In genomic region chr2:3578987-3579386, GRCh38 we compare ENCODE assay signal across 16 cellular contexts. TPM values are rescaled to one million over a fixed set of nuclear protein-coding genes. Genes with fewer than 3 reads are reported as not detected.
DNase-seq lines count a peak whose midpoint lies in the region; ATAC-seq, FAIRE-seq and TF ChIP-seq lines count a peak whose summit lies in the region.
"Had no signal": no experiment of that assay in that cellular context is flagged by ENCODE, and none has a peak within 500 bp of the region (broad histone marks: within the 10 kb centered on the region; RNA-seq: fewer than 3 reads in every experiment).

No MANE protein-coding gene starts in this region.

- no peak for TF ChIP-seq POLR2A in H1 (IDR thresholded peaks at IDR 0.05; ENCODE audit: control extremely low read depth in 1 of 2, low read depth in 2 of 2, low read length in 2 of 2)
- no peak for TF ChIP-seq POLR2A in adrenal gland (IDR thresholded peaks at IDR 0.05)

- H3K4ac ChIP-seq in H1 (replicated peaks; ENCODE audit: insufficient read length, low read depth, low read length) = no peak overlapping the region

- peak overlapping the region; percentile 94 for H3K4me3 Mint-ChIP-seq in activated CD4-positive, alpha-beta T cell treated with anti-CD3 and anti-CD28 coated beads for 36 hours
- H3K4me3 Mint-ChIP-seq in osteocyte (ENCODE audit: unreplicated experiment) = no peak overlapping the region

- H3K9me2 ChIP-seq in PC-3 (replicated peaks; ENCODE audit: low read length) = no peaks in the 10 kb centered on the region

- no peak overlapping the region for H4K5ac ChIP-seq in H1 (ENCODE audit: insufficient read length, low read depth, low read length)

- H3K27ac Mint-ChIP-seq in activated CD4-positive, alpha-beta T cell treated with anti-CD3 and anti-CD28 coated beads for 36 hours = peak overlapping the region; percentile 87
- no peak overlapping the region for H3K27ac Mint-ChIP-seq in osteocyte (ENCODE audit: unreplicated experiment)

- no peak overlapping the region for H3K18ac ChIP-seq in H1 (ENCODE audit: extremely low read depth, low read length)

- intact Hi-C loops in activated CD4-positive, alpha-beta T cell treated with anti-CD3 and anti-CD28 coated beads for 36 hours (cut with DNase I, micrococcal nuclease) = loop anchor here in 1 of 2 experiments (5.0 kb wide), 1 partner anchor 73 kb away; no protein-coding TSS in a partner anchor
- intact Hi-C loops in PC-3 (cut with micrococcal nuclease) = loop anchor here (2.0 to 5.0 kb wide), 3 partner anchors 62 to 202 kb away; partner anchors contain the start of genes ADI1, EIPR1 and TRAPPC12
- intact Hi-C loops in adrenal gland (cut with DNase I) = no loop called here

- no peak overlapping the region for H3K27ac ChIP-seq in PC-3 (ENCODE audit: low read length)
- no peak overlapping the region for H3K27ac ChIP-seq in H1 (ENCODE audit: low read depth, low read length)
- H3K27ac ChIP-seq in adrenal gland = no peak overlapping the region

- peaks cover 2% of the 10 kb centered on the region; the same call in 1 of the 2 replicates for H3K79me1 ChIP-seq in H1 (ENCODE audit: low read depth, low read length)

- peaks cover 75% of the 10 kb centered on the region for H3K36me3 Mint-ChIP-seq in activated CD4-positive, alpha-beta T cell treated with anti-CD3 and anti-CD28 coated beads for 36 hours (ENCODE audit: low read depth)
- peaks cover 66% of the 10 kb centered on the region for H3K36me3 Mint-ChIP-seq in osteocyte (ENCODE audit: unreplicated experiment)

- peaks cover 71% of the 10 kb centered on the region for H3K36me3 ChIP-seq in PC-3 (ENCODE audit: low read depth, low read length)
- H3K36me3 ChIP-seq in H1 (ENCODE audit: control insufficient read depth in 2 of 4, insufficient read depth in 4 of 4, low read length in 3 of 4) = peaks cover 38 to 82% (median 61%) of the 10 kb centered on the region in 4 experiments
- H3K36me3 ChIP-seq in adrenal gland (replicated peaks in 1 of 2) = peaks cover 0 to 58% of the 10 kb centered on the region in 2 donors

- H3K9me3 ChIP-seq in PC-3 (ENCODE audit: low read length) = no peaks in the 10 kb centered on the region
- no peaks in the 10 kb centered on the region for H3K9me3 ChIP-seq in H1 (ENCODE audit: insufficient read depth in 2 of 2, low read depth in 1 of 2, low read length in 1 of 2)
- H3K9me3 ChIP-seq in adrenal gland (replicated peaks in 1 of 3) = no peaks in the 10 kb centered on the region
- H3K9me3 ChIP-seq: esophagus squamous epithelium, tibial nerve had no signal

- POLR2A ChIA-PET in activated CD4-positive, alpha-beta T cell treated with anti-CD3 and anti-CD28 coated beads for 36 hours (lab: Charles Lee) = interaction anchor here (1.0 to 1.3 kb wide), 3 partner anchors 9 to 21 kb away, joined by 3 to 14 read pairs (median 3); partner anchors contain the start of gene RNASEH1
- POLR2A ChIA-PET in PC-3 (lab: Charles Lee; ENCODE audit: unreplicated experiment) = interaction anchor here (0.5 kb wide), 1 partner anchor 60 kb away, joined by 3 read pairs; no protein-coding TSS in a partner anchor
- POLR2A ChIA-PET in H1 (lab: Charles Lee; ENCODE audit: partially characterized antibody) = interaction anchor here (0.6 to 17.0 kb wide), 14 partner anchors 8 to 336 kb away, joined by 3 to 373 read pairs (median 4); partner anchors contain the start of genes COLEC11 and RNASEH1

- TF ChIP-seq EP300 in H1 (IDR thresholded peaks at IDR 0.05; ENCODE audit: borderline replicate concordance in 1 of 2, low read depth in 2 of 2, low read length in 2 of 2) = no peak

- no peak for TF ChIP-seq RAD21 in H1 (IDR thresholded peaks at IDR 0.05 in 1 of 2, conservative IDR thresholded peaks at IDR 0.05 in 1 of 2; ENCODE audit: low read depth in 2 of 2, low read length in 2 of 2)

- peak overlapping the region; percentile 98 for H3K4me2 ChIP-seq in PC-3 (ENCODE audit: low read length)
- H3K4me2 ChIP-seq in H1 (ENCODE audit: insufficient read depth in 1 of 2, low read depth in 2 of 2, low read length in 2 of 2) = peak overlapping the region; percentile 15 to 43; a peak in 1 of 4 replicates

- BruUV-seq in PC-3 (replicated peaks; lab: Mats Ljungman, UMichigan) = no TSS peak

- no peaks in the 10 kb centered on the region for H3K27me3 Mint-ChIP-seq in activated CD4-positive, alpha-beta T cell treated with anti-CD3 and anti-CD28 coated beads for 36 hours
- no peaks in the 10 kb centered on the region for H3K27me3 Mint-ChIP-seq in osteocyte (ENCODE audit: unreplicated experiment)

- ATAC-seq in activated CD4-positive, alpha-beta T cell treated with anti-CD3 and anti-CD28 coated beads for 36 hours = no peak
- no peak for ATAC-seq in PC-3

- no peak for FAIRE-seq in H1 (lab: Jason Lieb, UNC)

- H2AFZ ChIP-seq in PC-3 (ENCODE audit: low read length) (no peak overlapping the region), H1 (ENCODE audit: low read length) (no peak overlapping the region)

- H2AK5ac ChIP-seq in H1 (ENCODE audit: low read depth, low read length) = no peak overlapping the region

- no peak overlapping the region for H4K91ac ChIP-seq in H1 (replicated peaks; ENCODE audit: insufficient read length, low read length)

- no peak overlapping the region for H3K56ac ChIP-seq in H1 (replicated peaks; ENCODE audit: insufficient read length, low read depth, low read length)

- H3K9ac ChIP-seq in PC-3 (ENCODE audit: low read length) (no peak overlapping the region), H1 (replicated peaks in 1 of 4; ENCODE audit: extremely low read depth in 1 of 4, low read depth in 3 of 4, low read length in 3 of 4) (no peak overlapping the region)

- H2BK12ac ChIP-seq in H1 (ENCODE audit: low read depth, low read length) = no peak overlapping the region

- no peak overlapping the region for H2BK5ac ChIP-seq in H1 (ENCODE audit: low read depth, low read length)

- no peak overlapping the region for H2BK120ac ChIP-seq in H1 (replicated peaks; ENCODE audit: low read depth, low read length)

- TF ChIP-seq CTCF in PC-3 (conservative IDR thresholded peaks at IDR 0.05; ENCODE audit: low read depth, low read length) (no peak), H1 (IDR thresholded peaks at IDR 0.05; ENCODE audit: control extremely low read depth in 1 of 3, insufficient read depth in 1 of 3, low read depth in 1 of 3, low read length in 3 of 3) (no peak), retinal pigment epithelial cell (conservative IDR thresholded peaks at IDR 0.05; ENCODE audit: low read depth, low read length) (no peak), osteocyte (IDR thresholded peaks at IDR 0.05) (no peak), adrenal gland (IDR thresholded peaks at IDR 0.05) (no peak)

- H3K9me3 Mint-ChIP-seq in activated CD4-positive, alpha-beta T cell treated with anti-CD3 and anti-CD28 coated beads for 36 hours (ENCODE audit: low read depth) = peaks cover 3% of the 10 kb centered on the region
- H3K9me3 Mint-ChIP-seq in osteocyte (ENCODE audit: unreplicated experiment) = no peaks in the 10 kb centered on the region

- H3K79me2 ChIP-seq in PC-3 (ENCODE audit: low read length) (peaks cover 66% of the 10 kb centered on the region), H1 (ENCODE audit: control insufficient read depth in 1 of 2, insufficient read depth in 2 of 2, low read length in 2 of 2) (peaks cover 7 to 64% of the 10 kb centered on the region in 2 experiments)

- H4K20me1 ChIP-seq in PC-3 (ENCODE audit: low read length) = peaks cover 64% of the 10 kb centered on the region
- H4K20me1 ChIP-seq in H1 (replicated peaks in 1 of 2; ENCODE audit: control insufficient read depth in 1 of 2, insufficient read depth in 2 of 2, low read length in 2 of 2) = peaks cover 32 to 36% of the 10 kb centered on the region in 2 experiments

- no peak overlapping the region for H2BK15ac ChIP-seq in H1 (ENCODE audit: low read length)

- no peak for DNase-seq in activated CD4-positive, alpha-beta T cell treated with anti-CD3 and anti-CD28 coated beads for 36 hours
- DNase-seq in activated CD4-positive, alpha-beta T cell treated with anti-CD3 and anti-CD28 coated beads, Interleukin-2, amount 50 U/mL, for 4 hours = no peak
- DNase-seq in PC-3 (no peak), H1 (ENCODE audit: low read depth in 1 of 2, low spot score in 2 of 2) (no peak), retinal pigment epithelial cell (ENCODE audit: low read depth) (no peak), osteocyte (ENCODE audit: extremely low spot score, unreplicated experiment) (no peak), adrenal gland (no peak), NCI-H1694 treated with DMSO at 0.1 percent for 48 hours (lab: John Stamatoyannopoulos, UW) (no peak)
- DNase-seq: aorta; esophagus squamous epithelium; Kasumi-1; kidney glomerular epithelial cell; NCI-H446 treated with DMSO at 0.1 percent for 48 hours; SHP77; stimulated activated CD4-positive, alpha-beta T cell treated with anti-CD3 and anti-CD28 coated beads, Interleukin-4, amount 100 ng/mL, for 4 hours had no signal

- peaks cover 47% of the 10 kb centered on the region for H3K4me1 Mint-ChIP-seq in activated CD4-positive, alpha-beta T cell treated with anti-CD3 and anti-CD28 coated beads for 36 hours
- H3K4me1 Mint-ChIP-seq in osteocyte (ENCODE audit: unreplicated experiment) = peaks cover 43% of the 10 kb centered on the region

- peak overlapping the region; percentile 100 for H3K4me3 ChIP-seq in PC-3 (ENCODE audit: low read length)
- peak overlapping the region in 1 of 4 experiments; percentile 34; a peak in 1 of 8 replicates for H3K4me3 ChIP-seq in H1 (ENCODE audit: extremely low read depth in 1 of 4, insufficient read depth in 2 of 4, low read depth in 3 of 4, low read length in 4 of 4)
- peak overlapping the region; percentile 1 for H3K4me3 ChIP-seq in retinal pigment epithelial cell (ENCODE audit: low read length)
- no peak overlapping the region for H3K4me3 ChIP-seq in adrenal gland
- H3K4me3 ChIP-seq: tibial nerve had no signal

- WGBS in H1 (ENCODE audit: extremely low coverage in 1 of 2, insufficient coverage in 1 of 2, insufficient read length in 1 of 2, insufficient replicate concordance in 2 of 2, low coverage in 1 of 2, low lambda C conversion rate in 2 of 2, missing lambda C conversion rate in 1 of 2), 2 experiments = 93% methylated on average over 5 of the region's 5 CpGs; no CpG with 5 or more reads in 1 of the 2 experiments
- WGBS in adrenal gland, 4 donors = 64 to 76% (median 70%) methylated on average over 5 of the region's 5 CpGs

- peaks cover 4% of the 10 kb centered on the region for H3K23me2 ChIP-seq in H1 (ENCODE audit: low read depth, low read length)

- peaks cover 30% of the 10 kb centered on the region for H3K4me1 ChIP-seq in PC-3 (ENCODE audit: insufficient read depth, low read length)
- H3K4me1 ChIP-seq in H1 (replicated peaks in 1 of 4; ENCODE audit: control insufficient read depth in 3 of 4, insufficient read depth in 4 of 4, low read length in 3 of 4) = peaks cover 0 to 4% (median 2%) of the 10 kb centered on the region in 4 experiments; a peak in 2 of 7 replicates
- H3K4me1 ChIP-seq in adrenal gland (replicated peaks in 1 of 2) = peaks cover 4 to 38% of the 10 kb centered on the region in 2 donors

- CTCF ChIA-PET in activated CD4-positive, alpha-beta T cell treated with anti-CD3 and anti-CD28 coated beads for 36 hours (lab: Charles Lee) = interaction anchor here (1.0 to 1.6 kb wide), 3 partner anchors 15 to 156 kb away, joined by 3 read pairs; no protein-coding TSS in a partner anchor
- CTCF ChIA-PET in PC-3 (lab: Charles Lee) = interaction anchor here (0.7 kb wide), 1 partner anchor 33 kb away, joined by 3 read pairs; no protein-coding TSS in a partner anchor
- CTCF ChIA-PET in H1 (lab: Charles Lee; ENCODE audit: partially characterized antibody) = interaction anchor here (0.7 to 1.0 kb wide), 3 partner anchors 23 to 116 kb away, joined by 3 to 5 read pairs (median 3); no protein-coding TSS in a partner anchor

- H3K14ac ChIP-seq in H1 (ENCODE audit: insufficient read length) = no peak overlapping the region

- H4K8ac ChIP-seq in H1 (ENCODE audit: extremely low read depth, insufficient read depth, low read length) = no peak overlapping the region

- H3F3A ChIP-seq in PC-3 (ENCODE audit: low read length, unreplicated experiment) = peaks cover 12% of the 10 kb centered on the region

- H2BK20ac ChIP-seq in H1 (ENCODE audit: low read length) = no peak overlapping the region

- H3K27me3 ChIP-seq in PC-3 (ENCODE audit: low read length) (no peaks in the 10 kb centered on the region), H1 (replicated peaks in 1 of 4; ENCODE audit: control insufficient read depth in 3 of 4, extremely low read depth in 1 of 4, insufficient read depth in 3 of 4, low read length in 3 of 4) (no peaks in the 10 kb centered on the region), adrenal gland (no peaks in the 10 kb centered on the region)
- H3K27me3 ChIP-seq: esophagus squamous epithelium, tibial nerve had no signal

- no peak overlapping the region for H3K23ac ChIP-seq in H1 (ENCODE audit: insufficient read length)

RNA-seq across cellular contexts. Expression of gene RPS7, which starts 3.9 kb away (rescaled TPM):
- total RNA-seq in activated CD4-positive, alpha-beta T cell treated with anti-CD3 and anti-CD28 coated beads for 36 hours = 1,000 to 10,000 TPM; 1,481 to 1,840 TPM
- total RNA-seq in PC-3 (2014; rRNA removed) (1,408 and 1,694 TPM in 2 replicates), osteocyte (1,082 and 1,101 TPM in 2 replicates), adrenal gland (1,000 to 10,000 TPM in 4 of 8 donors, 100 to 1,000 TPM in 4; 815 to 2,720 (median 1,203) TPM)
- 1,867 and 1,891 TPM in 2 replicates for total RNA-seq in H1 (2021; fragmentation: NEBNext Ultra II Directional; extraction: Animal tissue kit (Norgen Biotek cat#: 25700))
- polyA plus RNA-seq in H1 (2011; rRNA removed) (765 and 1,314 TPM in 2 replicates), adrenal gland (1,000 to 10,000 TPM; 1,199 to 2,655 (median 1,714) TPM)
- 1,935 TPM for polyA plus RNA-seq in H1 (2011; cell fraction: cytosol; rRNA removed)
- polyA plus RNA-seq in H1 (2011; cell fraction: nucleus; rRNA removed) = 982 TPM
- polyA plus RNA-seq in H1 (2012, experiment 1 of 2) = 1,519 to 2,491 TPM (median 1,703 TPM) in 4 replicates
- 1,600 TPM for polyA plus RNA-seq in H1 (2012, experiment 2 of 2)
- 4,759 TPM for polyA plus RNA-seq in H1 (2013, experiment 1 of 2)
- polyA plus RNA-seq in H1 (2013, experiment 2 of 2) = 4,618 TPM
- polyA minus RNA-seq in H1 (2011; rRNA and poly(A)+ RNA removed) = 203 and 227 TPM in 2 replicates
- 340 TPM for polyA minus RNA-seq in H1 (2011; cell fraction: cytosol; rRNA and poly(A)+ RNA removed)
- polyA minus RNA-seq in H1 (2011; cell fraction: nucleus; rRNA and poly(A)+ RNA removed) = 248 TPM

RNA-seq across cellular contexts. Expression of gene COLEC11, which starts 15.9 kb away (rescaled TPM):
- under 1 TPM; 0.18 to 0.37 TPM for total RNA-seq in activated CD4-positive, alpha-beta T cell treated with anti-CD3 and anti-CD28 coated beads for 36 hours
- total RNA-seq in PC-3 (2014; rRNA removed) (0.44 TPM in 1 of 2 replicates, not detected in the other), osteocyte (not detected in 2 replicates), adrenal gland (100 to 1,000 TPM in 2 of 8 donors, 10 to 100 TPM in 6; 21.9 to 132 (median 69.3) TPM)
- 0.25 and 0.47 TPM in 2 replicates for total RNA-seq in H1 (2021; fragmentation: NEBNext Ultra II Directional; extraction: Animal tissue kit (Norgen Biotek cat#: 25700))
- polyA plus RNA-seq in H1 (2011; rRNA removed) (0.58 and 0.80 TPM in 2 replicates), adrenal gland (100 to 1,000 TPM in 2 of 3 donors, 10 to 100 TPM in 1; 16.8 to 155 (median 107) TPM)
- polyA plus RNA-seq in H1 (2011; cell fraction: cytosol; rRNA removed) = 1.1 TPM
- polyA plus RNA-seq in H1 (2011; cell fraction: nucleus; rRNA removed) = 1.6 TPM
- polyA plus RNA-seq in H1 (2012, experiment 1 of 2) = 0.70 to 0.87 TPM (median 0.72 TPM) in 4 replicates
- 0.30 TPM for polyA plus RNA-seq in H1 (2012, experiment 2 of 2)
- polyA plus RNA-seq in H1 (2013, experiment 1 of 2) = 0.32 TPM
- polyA plus RNA-seq in H1 (2013, experiment 2 of 2) = 0.15 TPM
- 0.19 and 0.41 TPM in 2 replicates for polyA minus RNA-seq in H1 (2011; rRNA and poly(A)+ RNA removed)
- polyA minus RNA-seq in H1 (2011; cell fraction: cytosol; rRNA and poly(A)+ RNA removed) = not detected
- polyA minus RNA-seq in H1 (2011; cell fraction: nucleus; rRNA and poly(A)+ RNA removed) = 1.4 TPM

RNA-seq across cellular contexts. Expression of gene RNASEH1, which starts 20.9 kb away (rescaled TPM):
- 10 to 100 TPM; 14.6 to 24.0 TPM for total RNA-seq in activated CD4-positive, alpha-beta T cell treated with anti-CD3 and anti-CD28 coated beads for 36 hours
- total RNA-seq in PC-3 (2014; rRNA removed) (44.5 and 51.1 TPM in 2 replicates), osteocyte (24.6 and 25.5 TPM in 2 replicates), adrenal gland (10 to 100 TPM in 7 of 8 donors, 1 to 10 TPM in 1; 7.0 to 27.6 (median 17.5) TPM)
- total RNA-seq in H1 (2021; fragmentation: NEBNext Ultra II Directional; extraction: Animal tissue kit (Norgen Biotek cat#: 25700)) = 40.8 and 42.7 TPM in 2 replicates
- polyA plus RNA-seq in H1 (2011; rRNA removed) (11.7 and 13.9 TPM in 2 replicates), adrenal gland (10 to 100 TPM in 1 of 3 donors, 1 to 10 TPM in 2; 4.5 to 25.6 (median 9.7) TPM)
- polyA plus RNA-seq in H1 (2011; cell fraction: cytosol; rRNA removed) = 22.5 TPM
- 15.1 TPM for polyA plus RNA-seq in H1 (2011; cell fraction: nucleus; rRNA removed)
- polyA plus RNA-seq in H1 (2012, experiment 1 of 2) = 31.8 to 34.8 TPM (median 33.6 TPM) in 4 replicates
- 9.2 TPM for polyA plus RNA-seq in H1 (2012, experiment 2 of 2)
- 30.0 TPM for polyA plus RNA-seq in H1 (2013, experiment 1 of 2)
- polyA plus RNA-seq in H1 (2013, experiment 2 of 2) = 30.4 TPM
- 11.2 and 11.5 TPM in 2 replicates for polyA minus RNA-seq in H1 (2011; rRNA and poly(A)+ RNA removed)
- 21.4 TPM for polyA minus RNA-seq in H1 (2011; cell fraction: cytosol; rRNA and poly(A)+ RNA removed)
- 21.8 TPM for polyA minus RNA-seq in H1 (2011; cell fraction: nucleus; rRNA and poly(A)+ RNA removed)

RNA-seq across cellular contexts. Expression of gene ADI1, which starts 59.7 kb away (rescaled TPM):
- 10 to 100 TPM; 32.3 to 33.3 TPM for total RNA-seq in activated CD4-positive, alpha-beta T cell treated with anti-CD3 and anti-CD28 coated beads for 36 hours
- total RNA-seq in PC-3 (2014; rRNA removed) = 89.8 and 97.8 TPM in 2 replicates
- 32.7 and 40.2 TPM in 2 replicates for total RNA-seq in H1 (2021; fragmentation: NEBNext Ultra II Directional; extraction: Animal tissue kit (Norgen Biotek cat#: 25700))
- 12.2 and 13.7 TPM in 2 replicates for polyA plus RNA-seq in H1 (2011; rRNA removed)
- polyA plus RNA-seq in H1 (2011; cell fraction: cytosol; rRNA removed) = 19.4 TPM
- polyA plus RNA-seq in H1 (2011; cell fraction: nucleus; rRNA removed) = 11.4 TPM
- polyA plus RNA-seq in H1 (2012, experiment 1 of 2) = 20.8 to 26.7 TPM (median 24.0 TPM) in 4 replicates
- polyA plus RNA-seq in H1 (2012, experiment 2 of 2) = 30.1 TPM
- 25.8 TPM for polyA plus RNA-seq in H1 (2013, experiment 1 of 2)
- polyA plus RNA-seq in H1 (2013, experiment 2 of 2) = 25.8 TPM
- 10.3 and 10.4 TPM in 2 replicates for polyA minus RNA-seq in H1 (2011; rRNA and poly(A)+ RNA removed)
- polyA minus RNA-seq in H1 (2011; cell fraction: cytosol; rRNA and poly(A)+ RNA removed) = 8.7 TPM
- 6.1 TPM for polyA minus RNA-seq in H1 (2011; cell fraction: nucleus; rRNA and poly(A)+ RNA removed)
- 48.5 and 54.0 TPM in 2 replicates for total RNA-seq in osteocyte
- 100 to 1,000 TPM in 4 of 8 donors, 10 to 100 TPM in 4; 79.6 to 147 (median 103) TPM for total RNA-seq in adrenal gland
- 100 to 1,000 TPM in 1 of 3 donors, 10 to 100 TPM in 2; 50.0 to 160 (median 64.3) TPM for polyA plus RNA-seq in adrenal gland

Comparison
In these comparisons a context has a peak if more than half of its experiments do, and no peak if none do; other contexts are left out.
1. H3K4me3 ChIP-seq: peak in PC-3 (single experiment) and retinal pigment epithelial cell (single experiment); none in adrenal gland (0 of 4).
2. RNA of gene COLEC11, which starts 15.9 kb away (total RNA-seq): 21.9 to 132 TPM in adrenal gland; 0.25 to 0.47 TPM in H1, 0.44 TPM in PC-3, 0.18 to 0.37 TPM in activated CD4-positive, alpha-beta T cell treated with anti-CD3 and anti-CD28 coated beads for 36 hours and not detected in osteocyte; every median in the first group is over 10 times any median in the second.